In genomic region chr19:8578642-8579265, GRCh38 we compare ENCODE assay signal across 9 cellular contexts. TPM values are rescaled to one million over a fixed set of nuclear protein-coding genes. Genes with fewer than 3 reads are reported as not detected.
DNase-seq lines count a peak whose midpoint lies in the region; ATAC-seq lines count a peak whose summit lies in the region.
"Had no signal": no experiment of that assay in that cellular context is flagged by ENCODE, and none has a peak within 500 bp of the region (broad histone marks: within the 10 kb centered on the region; RNA-seq: fewer than 3 reads in every experiment).

No MANE protein-coding gene starts in this region.

- CTCF ChIA-PET in activated CD8-positive, alpha-beta T cell treated with anti-CD3 and anti-CD28 coated beads, Interleukin-2, amount 10 ng/mL, durations not matched to agents 7 days and 5 days (lab: Charles Lee), result interaction anchor here (0.7 to 7.2 kb wide), 41 partner anchors 9 to 400 kb away, joined by 3 to 158 read pairs (median 6); partner anchors contain the start of genes HNRNPM, MARCHF2 and ZNF414

- no peaks in the 10 kb centered on the region for H3K79me1 ChIP-seq in mesendoderm (ENCODE audit: low read length)

- peaks cover 31% of the 10 kb centered on the region for H3K36me3 Mint-ChIP-seq in activated CD8-positive, alpha-beta T cell treated with anti-CD3 and anti-CD28 coated beads, Interleukin-2, amount 10 ng/mL, durations not matched to agents 7 days and 5 days (ENCODE audit: low read depth)

- no peak overlapping the region for H3K27ac ChIP-seq in mesendoderm (ENCODE audit: low read depth, low read length)

- H3K27me3 ChIP-seq in mesendoderm (ENCODE audit: insufficient read depth, low read length, poor library complexity), result no peaks in the 10 kb centered on the region

- no peak overlapping the region for H4K5ac ChIP-seq in mesendoderm (ENCODE audit: low read length)

- H3K79me2 ChIP-seq in mesendoderm (ENCODE audit: control insufficient read depth, insufficient read depth, low read length), result no peaks in the 10 kb centered on the region

- no peak overlapping the region for H2BK120ac ChIP-seq in mesendoderm (ENCODE audit: low read depth, low read length)

- peaks cover 44% of the 10 kb centered on the region for H3K4me1 Mint-ChIP-seq in activated CD8-positive, alpha-beta T cell treated with anti-CD3 and anti-CD28 coated beads, Interleukin-2, amount 10 ng/mL, durations not matched to agents 7 days and 5 days (ENCODE audit: low read depth)

- H3K23ac ChIP-seq in mesendoderm (ENCODE audit: low read length), result no peak overlapping the region

- H3K4ac ChIP-seq in mesendoderm (ENCODE audit: low read depth, low read length), result no peak overlapping the region

- WGBS in mesendoderm (ENCODE audit: extremely low coverage, insufficient coverage, low lambda C conversion rate), result no CpG with 5 or more reads among the region's 17 CpGs

- H3K9me3 Mint-ChIP-seq in activated CD8-positive, alpha-beta T cell treated with anti-CD3 and anti-CD28 coated beads, Interleukin-2, amount 10 ng/mL, durations not matched to agents 7 days and 5 days (ENCODE audit: insufficient read depth), result no peaks in the 10 kb centered on the region

- H3K27ac Mint-ChIP-seq in activated CD8-positive, alpha-beta T cell treated with anti-CD3 and anti-CD28 coated beads, Interleukin-2, amount 10 ng/mL, durations not matched to agents 7 days and 5 days, result peak overlapping the region; percentile 60

- no peak overlapping the region for H3K4me2 ChIP-seq in mesendoderm (ENCODE audit: low read length)

- no peak overlapping the region for H2BK5ac ChIP-seq in mesendoderm (ENCODE audit: low read length)

- peak; percentile 86 for DNase-seq in activated gamma-delta T cell treated with Interleukin-2 at 50 U/mL for 16 hours
- DNase-seq in activated gamma-delta T cell (lab: John Stamatoyannopoulos, UW), result no peak
- peak; percentile 61 for DNase-seq in NCI-H69 (lab: John Stamatoyannopoulos, UW)
- peak; percentile 90 for DNase-seq in activated CD8-positive, alpha-beta T cell treated with anti-CD3 and anti-CD28 coated beads, Interleukin-2, amount 10 ng/mL, durations not matched to agents 7 days and 5 days
- peak; percentile 78 for DNase-seq in effector CD4-positive, alpha-beta T cell
- DNase-seq in mesendoderm, result peak; percentile 75
- peak; percentile 75 for DNase-seq in stimulated activated CD8-positive, alpha-beta memory T cell treated with anti-CD3 and anti-CD28 coated beads, Interleukin-4, amount 100 ng/mL, for 24 hours (ENCODE audit: low read depth)

- H3K4me3 ChIP-seq in mesendoderm (ENCODE audit: low read length), result no peak overlapping the region

- no peak overlapping the region for H3K9ac ChIP-seq in mesendoderm (ENCODE audit: low read length)

- H2BK15ac ChIP-seq in mesendoderm (replicated peaks; ENCODE audit: low read depth), result no peak overlapping the region

- POLR2A ChIA-PET in activated CD8-positive, alpha-beta T cell treated with anti-CD3 and anti-CD28 coated beads, Interleukin-2, amount 10 ng/mL, durations not matched to agents 7 days and 5 days (lab: Charles Lee), result interaction anchor here (0.9 to 6.8 kb wide), 5 partner anchors 8 to 134 kb away, joined by 3 to 45 read pairs (median 5); partner anchors contain the start of genes HNRNPM and ZNF414

- peaks cover 4% of the 10 kb centered on the region for H3K27me3 Mint-ChIP-seq in activated CD8-positive, alpha-beta T cell treated with anti-CD3 and anti-CD28 coated beads, Interleukin-2, amount 10 ng/mL, durations not matched to agents 7 days and 5 days (ENCODE audit: low read depth)

- peaks cover 4% of the 10 kb centered on the region for H3K4me1 ChIP-seq in mesendoderm (ENCODE audit: control insufficient read depth, low read depth, low read length)

- peak overlapping the region; percentile 26 for H3K4me3 Mint-ChIP-seq in activated CD8-positive, alpha-beta T cell treated with anti-CD3 and anti-CD28 coated beads, Interleukin-2, amount 10 ng/mL, durations not matched to agents 7 days and 5 days

- no peak overlapping the region for H3K56ac ChIP-seq in mesendoderm (ENCODE audit: low read length)

- H3K36me3 ChIP-seq in mesendoderm (ENCODE audit: control insufficient read depth, insufficient read depth, low read length), result no peaks in the 10 kb centered on the region

- ATAC-seq in activated CD8-positive, alpha-beta T cell treated with anti-CD3 and anti-CD28 coated beads, Interleukin-2, amount 10 ng/mL, durations not matched to agents 7 days and 5 days, result peak; percentile 36
- no peak for ATAC-seq in GM21619 (IDR thresholded peaks at IDR 0.05; ENCODE audit: unreplicated experiment)

- H3K18ac ChIP-seq in mesendoderm (ENCODE audit: low read length), result no peak overlapping the region

- H2AK5ac ChIP-seq in mesendoderm (ENCODE audit: low read length), result no peak overlapping the region

- H4K8ac ChIP-seq in mesendoderm (ENCODE audit: low read depth, low read length), result no peak overlapping the region

RNA-seq across cellular contexts. Expression of gene MYO1F, which starts 1.5 kb away (rescaled TPM):
- 100 to 1,000 TPM; 254 to 266 TPM for total RNA-seq in activated CD8-positive, alpha-beta T cell treated with anti-CD3 and anti-CD28 coated beads, Interleukin-2, amount 10 ng/mL, durations not matched to agents 7 days and 5 days
- 6.0 TPM for polyA plus RNA-seq in mesendoderm (2013, experiment 1 of 2)
- 5.7 TPM for polyA plus RNA-seq in mesendoderm (2013, experiment 2 of 2)

RNA-seq across cellular contexts. Expression of gene ADAMTS10, which starts 31.8 kb away (rescaled TPM):
- total RNA-seq in activated CD8-positive, alpha-beta T cell treated with anti-CD3 and anti-CD28 coated beads, Interleukin-2, amount 10 ng/mL, durations not matched to agents 7 days and 5 days, result 1 to 10 TPM; 3.6 to 4.9 TPM
- polyA plus RNA-seq in mesendoderm (2013, experiment 1 of 2), result 7.5 TPM
- polyA plus RNA-seq in mesendoderm (2013, experiment 2 of 2), result 8.5 TPM

RNA-seq across cellular contexts. Expression of gene NFILZ, which starts 51.7 kb away (rescaled TPM):
- total RNA-seq in activated CD8-positive, alpha-beta T cell treated with anti-CD3 and anti-CD28 coated beads, Interleukin-2, amount 10 ng/mL, durations not matched to agents 7 days and 5 days, result not detected
- polyA plus RNA-seq in mesendoderm (2013, experiment 1 of 2), result not detected
- polyA plus RNA-seq in mesendoderm (2013, experiment 2 of 2), result not detected
- total RNA-seq: temporal lobe had no signal
